In the genomic region with DNA sequence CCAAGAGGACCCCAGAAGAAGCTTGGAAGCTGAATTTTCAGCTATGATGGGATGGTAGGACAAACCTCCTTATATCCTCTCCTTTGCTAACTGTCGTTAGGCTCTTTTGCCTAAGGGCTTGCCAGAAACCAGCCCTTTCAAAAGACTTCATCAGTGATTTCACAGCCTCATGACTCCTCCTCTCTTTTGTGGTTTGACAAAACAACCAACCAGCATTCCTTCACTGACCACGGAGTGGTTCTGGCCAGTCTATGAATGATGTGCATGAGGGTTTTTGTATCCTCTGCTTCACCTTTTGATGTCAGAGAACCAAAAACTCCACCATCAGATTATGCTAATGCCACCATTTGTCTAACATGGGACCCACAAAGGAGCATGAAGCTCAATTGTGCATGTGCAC, we compare ENCODE assay signal across 15 cellular contexts.
DNase-seq lines count a peak whose midpoint lies in the region; ATAC-seq and TF ChIP-seq lines count a peak whose summit lies in the region.
"Had no signal": no experiment of that assay in that cellular context is flagged by ENCODE, and none has a peak within 500 bp of the region (broad histone marks: within the 10 kb centered on the region; RNA-seq: fewer than 3 reads in every experiment).

No MANE protein-coding gene starts in this region.

- ATAC-seq in GM23338 = no peak; the same call in 2 of the 3 replicates
- no peak for ATAC-seq in GM21381 (IDR thresholded peaks at IDR 0.05; ENCODE audit: unreplicated experiment)

- intact Hi-C loops in CD4-positive, alpha-beta memory T cell (cut with micrococcal nuclease) = no loop called here

- peaks cover 12% of the 10 kb centered on the region for H3K4me1 Mint-ChIP-seq in GM23338
- H3K4me1 Mint-ChIP-seq in CD4-positive, alpha-beta memory T cell = peaks cover 0 to 9% (median 5%) of the 10 kb centered on the region in 4 donors
- H3K4me1 Mint-ChIP-seq: activated B cell treated with CpG ODN at 0.5 μM for 24 hours had no signal

- H3K27ac ChIP-seq in GM23338 (ENCODE audit: low read depth) = no peak overlapping the region
- no peak overlapping the region for H3K27ac ChIP-seq in CD4-positive, alpha-beta memory T cell (ENCODE audit: low read depth, low read length)
- H3K27ac ChIP-seq: C4-2B, thoracic aorta had no signal

- no peaks in the 10 kb centered on the region for H4K20me1 ChIP-seq in GM23338 (replicated peaks; ENCODE audit: insufficient read depth)

- H2AFZ ChIP-seq in GM23338 = no peak overlapping the region

- no peaks in the 10 kb centered on the region for H3F3A ChIP-seq in GM23338 (replicated peaks; ENCODE audit: low read depth)

- DNase-seq in GM23338 (ENCODE audit: low spot score) (peak; percentile 11), OCI-M1 (lab: John Stamatoyannopoulos, UW) (peak; percentile 6), cardiac fibroblast (ENCODE audit: low read depth in 2 of 2) (peak; percentile 3), renal cortical epithelial cell (ENCODE audit: low read depth) (peak; percentile 82), NCI-H69 (lab: John Stamatoyannopoulos, UW) (no peak)
- DNase-seq in CD4-positive, alpha-beta memory T cell = no peak
- DNase-seq: activated B cell treated with CpG ODN at 0.5 μM for 24 hours; activated naive CD4-positive, alpha-beta T cell; DMS79 treated with DMSO at 0.1 percent for 48 hours; endodermal cell; NCI-H2081 treated with DMSO at 0.1 percent for 48 hours; NCI-H774 had no signal

- H3K79me2 ChIP-seq in GM23338 (replicated peaks; ENCODE audit: insufficient read depth) = no peaks in the 10 kb centered on the region

- H3K9me3 Mint-ChIP-seq in GM23338 = no peaks in the 10 kb centered on the region
- H3K9me3 Mint-ChIP-seq in CD4-positive, alpha-beta memory T cell = peaks cover 0 to 10% (median 5%) of the 10 kb centered on the region in 8 donors

- peaks cover 3% of the 10 kb centered on the region for H3K27me3 Mint-ChIP-seq in GM23338 (ENCODE audit: insufficient read depth, low read depth, poor library complexity)
- peaks cover 4 to 10% of the 10 kb centered on the region in 2 donors for H3K27me3 Mint-ChIP-seq in CD4-positive, alpha-beta memory T cell

- CTCF ChIA-PET in CD4-positive, alpha-beta memory T cell (lab: Charles Lee; ENCODE audit: partially characterized antibody) = no interaction called here

- H3K4me3 Mint-ChIP-seq in GM23338 = no peak overlapping the region
- H3K4me3 Mint-ChIP-seq in CD4-positive, alpha-beta memory T cell = no peak overlapping the region
- H3K4me3 Mint-ChIP-seq: activated B cell treated with CpG ODN at 0.5 μM for 24 hours, endodermal cell had no signal

- H3K36me3 ChIP-seq in GM23338 (ENCODE audit: insufficient read depth) = no peaks in the 10 kb centered on the region
- H3K36me3 ChIP-seq in CD4-positive, alpha-beta memory T cell (ENCODE audit: insufficient read depth, low read length) = no peaks in the 10 kb centered on the region
- H3K36me3 ChIP-seq: thoracic aorta had no signal

- peaks cover 6% of the 10 kb centered on the region; the same call in 1 of the 2 replicates for H3K4me1 ChIP-seq in GM23338 (ENCODE audit: insufficient read depth)
- peaks cover 8% of the 10 kb centered on the region for H3K4me1 ChIP-seq in CD4-positive, alpha-beta memory T cell (ENCODE audit: insufficient read depth, low read length)

- H3K9me3 ChIP-seq in CD4-positive, alpha-beta memory T cell (ENCODE audit: control insufficient read depth in 1 of 2, low read length in 2 of 2) = no peaks in the 10 kb centered on the region
- H3K9me3 ChIP-seq: thoracic aorta had no signal

- H3K4me3 ChIP-seq in GM23338 = no peak overlapping the region
- H3K4me3 ChIP-seq in cardiac fibroblast (replicated peaks in 1 of 2; ENCODE audit: low read depth in 2 of 2, low read length in 2 of 2) = no peak overlapping the region
- H3K4me3 ChIP-seq in CD4-positive, alpha-beta memory T cell (ENCODE audit: low read length in 2 of 2) = no peak overlapping the region
- H3K4me3 ChIP-seq: thoracic aorta had no signal

- H3K27ac Mint-ChIP-seq in GM23338 = no peak overlapping the region
- no peak overlapping the region for H3K27ac Mint-ChIP-seq in CD4-positive, alpha-beta memory T cell
- H3K27ac Mint-ChIP-seq: activated B cell treated with CpG ODN at 0.5 μM for 24 hours, endodermal cell had no signal

- no peak overlapping the region for H3K4me2 ChIP-seq in GM23338

- H3K27me3 ChIP-seq in GM23338 (ENCODE audit: insufficient read depth) = no peaks in the 10 kb centered on the region
- H3K27me3 ChIP-seq in CD4-positive, alpha-beta memory T cell (ENCODE audit: insufficient read depth, low read length) = no peaks in the 10 kb centered on the region

- POLR2A ChIA-PET in CD4-positive, alpha-beta memory T cell (lab: Charles Lee; ENCODE audit: partially characterized antibody) = no interaction called here

- H3K9me2 ChIP-seq in GM23338 (ENCODE audit: insufficient read depth) = peaks cover 4% of the 10 kb centered on the region; the same call in 1 of the 2 replicates

- no peaks in the 10 kb centered on the region for H3K36me3 Mint-ChIP-seq in GM23338 (ENCODE audit: low read depth)
- no peaks in the 10 kb centered on the region for H3K36me3 Mint-ChIP-seq in CD4-positive, alpha-beta memory T cell

- TF ChIP-seq CTCF in GM23338 (conservative IDR thresholded peaks at IDR 0.05; ENCODE audit: low read depth in 2 of 2) = no peak
- TF ChIP-seq CTCF in cardiac fibroblast (IDR thresholded peaks at IDR 0.05; ENCODE audit: low read depth, low read length) = no peak

TF ChIP-seq in GM23338, 12 proteins besides CTCF, POLR2A, EP300 and RAD21 (continues in another document):
- TF ChIP-seq, protein P1, sequence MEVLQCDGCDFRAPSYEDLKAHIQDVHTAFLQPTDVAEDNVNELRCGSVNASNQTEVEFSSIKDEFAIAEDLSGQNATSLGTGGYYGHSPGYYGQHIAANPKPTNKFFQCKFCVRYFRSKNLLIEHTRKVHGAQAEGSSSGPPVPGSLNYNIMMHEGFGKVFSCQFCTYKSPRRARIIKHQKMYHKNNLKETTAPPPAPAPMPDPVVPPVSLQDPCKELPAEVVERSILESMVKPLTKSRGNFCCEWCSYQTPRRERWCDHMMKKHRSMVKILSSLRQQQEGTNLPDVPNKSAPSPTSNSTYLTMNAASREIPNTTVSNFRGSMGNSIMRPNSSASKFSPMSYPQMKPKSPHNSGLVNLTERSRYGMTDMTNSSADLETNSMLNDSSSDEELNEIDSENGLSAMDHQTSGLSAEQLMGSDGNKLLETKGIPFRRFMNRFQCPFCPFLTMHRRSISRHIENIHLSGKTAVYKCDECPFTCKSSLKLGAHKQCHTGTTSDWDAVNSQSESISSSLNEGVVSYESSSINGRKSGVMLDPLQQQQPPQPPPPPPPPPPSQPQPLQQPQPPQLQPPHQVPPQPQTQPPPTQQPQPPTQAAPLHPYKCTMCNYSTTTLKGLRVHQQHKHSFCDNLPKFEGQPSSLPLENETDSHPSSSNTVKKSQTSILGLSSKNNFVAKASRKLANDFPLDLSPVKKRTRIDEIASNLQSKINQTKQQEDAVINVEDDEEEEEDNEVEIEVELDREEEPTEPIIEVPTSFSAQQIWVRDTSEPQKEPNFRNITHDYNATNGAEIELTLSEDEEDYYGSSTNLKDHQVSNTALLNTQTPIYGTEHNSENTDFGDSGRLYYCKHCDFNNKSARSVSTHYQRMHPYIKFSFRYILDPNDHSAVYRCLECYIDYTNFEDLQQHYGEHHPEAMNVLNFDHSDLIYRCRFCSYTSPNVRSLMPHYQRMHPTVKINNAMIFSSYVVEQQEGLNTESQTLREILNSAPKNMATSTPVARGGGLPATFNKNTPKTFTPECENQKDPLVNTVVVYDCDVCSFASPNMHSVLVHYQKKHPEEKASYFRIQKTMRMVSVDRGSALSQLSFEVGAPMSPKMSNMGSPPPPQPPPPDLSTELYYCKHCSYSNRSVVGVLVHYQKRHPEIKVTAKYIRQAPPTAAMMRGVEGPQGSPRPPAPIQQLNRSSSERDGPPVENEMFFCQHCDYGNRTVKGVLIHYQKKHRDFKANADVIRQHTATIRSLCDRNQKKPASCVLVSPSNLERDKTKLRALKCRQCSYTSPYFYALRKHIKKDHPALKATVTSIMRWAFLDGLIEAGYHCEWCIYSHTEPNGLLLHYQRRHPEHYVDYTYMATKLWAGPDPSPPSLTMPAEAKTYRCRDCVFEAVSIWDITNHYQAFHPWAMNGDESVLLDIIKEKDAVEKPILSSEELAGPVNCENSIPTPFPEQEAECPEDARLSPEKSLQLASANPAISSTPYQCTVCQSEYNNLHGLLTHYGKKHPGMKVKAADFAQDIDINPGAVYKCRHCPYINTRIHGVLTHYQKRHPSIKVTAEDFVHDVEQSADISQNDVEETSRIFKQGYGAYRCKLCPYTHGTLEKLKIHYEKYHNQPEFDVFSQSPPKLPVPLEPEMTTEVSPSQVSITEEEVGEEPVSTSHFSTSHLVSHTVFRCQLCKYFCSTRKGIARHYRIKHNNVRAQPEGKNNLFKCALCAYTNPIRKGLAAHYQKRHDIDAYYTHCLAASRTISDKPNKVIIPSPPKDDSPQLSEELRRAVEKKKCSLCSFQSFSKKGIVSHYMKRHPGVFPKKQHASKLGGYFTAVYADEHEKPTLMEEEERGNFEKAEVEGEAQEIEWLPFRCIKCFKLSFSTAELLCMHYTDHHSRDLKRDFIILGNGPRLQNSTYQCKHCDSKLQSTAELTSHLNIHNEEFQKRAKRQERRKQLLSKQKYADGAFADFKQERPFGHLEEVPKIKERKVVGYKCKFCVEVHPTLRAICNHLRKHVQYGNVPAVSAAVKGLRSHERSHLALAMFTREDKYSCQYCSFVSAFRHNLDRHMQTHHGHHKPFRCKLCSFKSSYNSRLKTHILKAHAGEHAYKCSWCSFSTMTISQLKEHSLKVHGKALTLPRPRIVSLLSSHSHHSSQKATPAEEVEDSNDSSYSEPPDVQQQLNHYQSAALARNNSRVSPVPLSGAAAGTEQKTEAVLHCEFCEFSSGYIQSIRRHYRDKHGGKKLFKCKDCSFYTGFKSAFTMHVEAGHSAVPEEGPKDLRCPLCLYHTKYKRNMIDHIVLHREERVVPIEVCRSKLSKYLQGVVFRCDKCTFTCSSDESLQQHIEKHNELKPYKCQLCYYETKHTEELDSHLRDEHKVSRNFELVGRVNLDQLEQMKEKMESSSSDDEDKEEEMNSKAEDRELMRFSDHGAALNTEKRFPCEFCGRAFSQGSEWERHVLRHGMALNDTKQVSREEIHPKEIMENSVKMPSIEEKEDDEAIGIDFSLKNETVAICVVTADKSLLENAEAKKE (CRISPR knock-in tag; IDR thresholded peaks at IDR 0.05) = no peak

Comparison
In these comparisons a context has a peak if more than half of its experiments do, and no peak if none do; other contexts are left out.
1. DNase-seq: peak in GM23338 (single experiment), OCI-M1 (single experiment), cardiac fibroblast (2 of 2) and renal cortical epithelial cell (single experiment); none in NCI-H69 (single experiment) and CD4-positive, alpha-beta memory T cell (0 of 5).